Comparison of ENCODE assay signal across 16 cellular contexts in the genomic region with DNA sequence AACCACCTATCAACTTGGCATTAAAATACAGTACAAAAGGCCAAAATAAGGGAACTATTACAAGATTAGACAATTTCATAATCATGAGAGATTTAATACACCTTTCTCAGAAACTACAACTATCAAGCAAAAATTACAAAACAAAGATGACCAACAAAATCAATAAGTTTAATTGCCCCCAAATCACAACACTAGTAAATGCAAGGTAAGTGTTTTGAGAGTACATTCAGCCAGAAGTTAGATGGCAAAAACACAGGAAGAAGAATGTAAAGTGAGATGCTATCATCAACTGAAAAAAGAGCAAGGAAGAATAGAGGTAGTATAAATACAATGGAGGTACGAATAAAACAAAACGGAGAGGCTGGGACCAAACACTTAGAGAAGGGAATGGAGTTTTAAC. TPM values are rescaled to one million over a fixed set of nuclear protein-coding genes. Genes with fewer than 3 reads are reported as not detected.
DNase-seq lines count a peak whose midpoint lies in the region; ATAC-seq and TF ChIP-seq lines count a peak whose summit lies in the region.
"Had no signal": no experiment of that assay in that cellular context is flagged by ENCODE, and none has a peak within 500 bp of the region (broad histone marks: within the 10 kb centered on the region; RNA-seq: fewer than 3 reads in every experiment).

No MANE protein-coding gene starts in this region.

- no peaks in the 10 kb centered on the region for H3K27me3 Mint-ChIP-seq in T-helper 1 cell treated with Interleukin-12 subunit alpha and Interleukin-12 subunit beta and Interleukin-4 antibody, amounts not matched to agents 30 μg/mL and 1 μg/mL, for 36 hours (ENCODE audit: low read depth)
- no peaks in the 10 kb centered on the region for H3K27me3 Mint-ChIP-seq in chondrocyte (ENCODE audit: low read depth)

- H3K4me2 ChIP-seq in neural cell (ENCODE audit: low read length) = no peak overlapping the region
- H3K4me2 ChIP-seq: KMS-11 had no signal

- H3K79me2 ChIP-seq in neural cell (replicated peaks; ENCODE audit: insufficient read depth, low read length) = peaks cover 60% of the 10 kb centered on the region

- peaks cover 38% of the 10 kb centered on the region for H3K4me1 Mint-ChIP-seq in T-helper 1 cell treated with Interleukin-12 subunit alpha and Interleukin-12 subunit beta and Interleukin-4 antibody, amounts not matched to agents 30 μg/mL and 1 μg/mL, for 36 hours (ENCODE audit: low read depth)
- peaks cover 51% of the 10 kb centered on the region for H3K4me1 Mint-ChIP-seq in chondrocyte (ENCODE audit: low read depth)

- H3K36me3 Mint-ChIP-seq in T-helper 1 cell treated with Interleukin-12 subunit alpha and Interleukin-12 subunit beta and Interleukin-4 antibody, amounts not matched to agents 30 μg/mL and 1 μg/mL, for 36 hours (ENCODE audit: low read depth) = peaks cover 23% of the 10 kb centered on the region
- H3K36me3 Mint-ChIP-seq in chondrocyte (ENCODE audit: low read depth) = peaks cover 3% of the 10 kb centered on the region

- H3K4me3 ChIP-seq in neural cell (ENCODE audit: low read length) = peak overlapping the region; percentile 70

- no peaks in the 10 kb centered on the region for H3K9me3 Mint-ChIP-seq in T-helper 1 cell treated with Interleukin-12 subunit alpha and Interleukin-12 subunit beta and Interleukin-4 antibody, amounts not matched to agents 30 μg/mL and 1 μg/mL, for 36 hours
- H3K9me3 Mint-ChIP-seq in chondrocyte (ENCODE audit: low read depth) = no peaks in the 10 kb centered on the region

- no peaks in the 10 kb centered on the region for H3F3A ChIP-seq in neural cell (ENCODE audit: insufficient read depth, low read length, poor library complexity, severe bottlenecking)

- no peaks in the 10 kb centered on the region for H3K9me2 ChIP-seq in neural cell (ENCODE audit: insufficient read depth, low read length)

- peak overlapping the region; percentile 8 for H3K4me3 Mint-ChIP-seq in T-helper 1 cell treated with Interleukin-12 subunit alpha and Interleukin-12 subunit beta and Interleukin-4 antibody, amounts not matched to agents 30 μg/mL and 1 μg/mL, for 36 hours
- H3K4me3 Mint-ChIP-seq in chondrocyte (ENCODE audit: unreplicated experiment) = no peak overlapping the region

- no peaks in the 10 kb centered on the region for H3K36me3 ChIP-seq in ES-I3 (ENCODE audit: insufficient read depth, low read length)
- H3K36me3 ChIP-seq in neural cell (ENCODE audit: insufficient read depth, low read length) = no peaks in the 10 kb centered on the region

- no peaks in the 10 kb centered on the region for H3K27me3 ChIP-seq in neural cell (ENCODE audit: insufficient read depth, low read depth, low read length)
- H3K27me3 ChIP-seq: brain microvascular endothelial cell had no signal

- TF ChIP-seq CTCF in chondrocyte (IDR thresholded peaks at IDR 0.05) (no peak), neural cell (IDR thresholded peaks at IDR 0.05; ENCODE audit: poor library complexity, severe bottlenecking) (no peak)

- H3K4me1 ChIP-seq in ES-I3 (ENCODE audit: insufficient read depth, low read length) = peaks cover 32% of the 10 kb centered on the region

- TF ChIP-seq EP300 in neural cell (conservative IDR thresholded peaks at IDR 0.05; ENCODE audit: poor library complexity, severe bottlenecking) = no peak

- ATAC-seq in GM19035 (IDR thresholded peaks at IDR 0.05; ENCODE audit: unreplicated experiment) = no peak
- no peak for ATAC-seq in GM18502 (IDR thresholded peaks at IDR 0.05; ENCODE audit: poor library complexity, unreplicated experiment)
- ATAC-seq: right cardiac atrium had no signal

- H3K27ac ChIP-seq in neural cell (ENCODE audit: low read length) = no peak overlapping the region
- H3K27ac ChIP-seq: 22Rv1, brain microvascular endothelial cell, KMS-11 had no signal

- no peak for TF ChIP-seq RAD21 in neural cell (conservative IDR thresholded peaks at IDR 0.05)

- H2AFZ ChIP-seq in neural cell (ENCODE audit: low read depth, low read length) = no peak overlapping the region

- DNase-seq in T-helper 1 cell (no peak), chondrocyte (ENCODE audit: low spot score) (no peak), iPS-NIHi11 (ENCODE audit: low spot score) (no peak)
- DNase-seq: brain microvascular endothelial cell; effector CD8-positive, alpha-beta T cell; NCI-H1694; NCI-H524 treated with DMSO at 0.1 percent for 48 hours; right cardiac atrium; stimulated activated CD4-positive, alpha-beta T cell treated with anti-CD3 and anti-CD28 coated beads, Interleukin-4, amount 100 ng/mL, for 1 hour had no signal

- H3K9me3 ChIP-seq in ES-I3 (ENCODE audit: control insufficient read depth, insufficient read depth, low read length) = no peaks in the 10 kb centered on the region
- no peaks in the 10 kb centered on the region for H3K9me3 ChIP-seq in neural cell (ENCODE audit: low read length)

- H3K27ac Mint-ChIP-seq in T-helper 1 cell treated with Interleukin-12 subunit alpha and Interleukin-12 subunit beta and Interleukin-4 antibody, amounts not matched to agents 30 μg/mL and 1 μg/mL, for 36 hours = no peak overlapping the region
- H3K27ac Mint-ChIP-seq in chondrocyte (ENCODE audit: unreplicated experiment) = peak overlapping the region; percentile 14

- 0 out of 2 replicates have a peak overlapping the region, but pooled peaks have one; percentile 6 for H3K9ac ChIP-seq in ES-I3 (ENCODE audit: low read depth, low read length)
- no peak overlapping the region for H3K9ac ChIP-seq in neural cell (ENCODE audit: low read length)
- H3K9ac ChIP-seq: KMS-11 had no signal

- H4K20me1 ChIP-seq in neural cell (ENCODE audit: insufficient read depth) = peaks cover 3% of the 10 kb centered on the region

TF ChIP-seq in neural cell, 6 proteins besides CTCF, POLR2A, EP300 and RAD21:
- TF ChIP-seq EZH2 (IDR thresholded peaks at IDR 0.05; ENCODE audit: borderline replicate concordance, insufficient read depth, low read length, poor library complexity, severe bottlenecking) (no peak), POLR2AphosphoS5 (IDR thresholded peaks at IDR 0.05) (no peak), MXI1 (conservative IDR thresholded peaks at IDR 0.05; ENCODE audit: poor library complexity, severe bottlenecking) (no peak), TAF1 (IDR thresholded peaks at IDR 0.05; ENCODE audit: low read depth) (no peak), SMC3 (conservative IDR thresholded peaks at IDR 0.05; ENCODE audit: poor library complexity) (no peak)
- TF ChIP-seq, protein P1, sequence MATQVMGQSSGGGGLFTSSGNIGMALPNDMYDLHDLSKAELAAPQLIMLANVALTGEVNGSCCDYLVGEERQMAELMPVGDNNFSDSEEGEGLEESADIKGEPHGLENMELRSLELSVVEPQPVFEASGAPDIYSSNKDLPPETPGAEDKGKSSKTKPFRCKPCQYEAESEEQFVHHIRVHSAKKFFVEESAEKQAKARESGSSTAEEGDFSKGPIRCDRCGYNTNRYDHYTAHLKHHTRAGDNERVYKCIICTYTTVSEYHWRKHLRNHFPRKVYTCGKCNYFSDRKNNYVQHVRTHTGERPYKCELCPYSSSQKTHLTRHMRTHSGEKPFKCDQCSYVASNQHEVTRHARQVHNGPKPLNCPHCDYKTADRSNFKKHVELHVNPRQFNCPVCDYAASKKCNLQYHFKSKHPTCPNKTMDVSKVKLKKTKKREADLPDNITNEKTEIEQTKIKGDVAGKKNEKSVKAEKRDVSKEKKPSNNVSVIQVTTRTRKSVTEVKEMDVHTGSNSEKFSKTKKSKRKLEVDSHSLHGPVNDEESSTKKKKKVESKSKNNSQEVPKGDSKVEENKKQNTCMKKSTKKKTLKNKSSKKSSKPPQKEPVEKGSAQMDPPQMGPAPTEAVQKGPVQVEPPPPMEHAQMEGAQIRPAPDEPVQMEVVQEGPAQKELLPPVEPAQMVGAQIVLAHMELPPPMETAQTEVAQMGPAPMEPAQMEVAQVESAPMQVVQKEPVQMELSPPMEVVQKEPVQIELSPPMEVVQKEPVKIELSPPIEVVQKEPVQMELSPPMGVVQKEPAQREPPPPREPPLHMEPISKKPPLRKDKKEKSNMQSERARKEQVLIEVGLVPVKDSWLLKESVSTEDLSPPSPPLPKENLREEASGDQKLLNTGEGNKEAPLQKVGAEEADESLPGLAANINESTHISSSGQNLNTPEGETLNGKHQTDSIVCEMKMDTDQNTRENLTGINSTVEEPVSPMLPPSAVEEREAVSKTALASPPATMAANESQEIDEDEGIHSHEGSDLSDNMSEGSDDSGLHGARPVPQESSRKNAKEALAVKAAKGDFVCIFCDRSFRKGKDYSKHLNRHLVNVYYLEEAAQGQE (IDR thresholded peaks at IDR 0.05; ENCODE audit: borderline replicate concordance) = no peak

RNA-seq across cellular contexts. Expression of a gene that starts 3.2 kb away (rescaled TPM):
- 25.2 to 26.8 TPM (median 26.2 TPM) in 3 replicates for total RNA-seq in chondrocyte
- 75.9 and 85.1 TPM in 2 replicates for polyA plus RNA-seq in neural cell
- 95.7 and 112 TPM in 2 replicates for polyA minus RNA-seq in neural cell

RNA-seq across cellular contexts. Expression of a gene that starts 46.7 kb away (rescaled TPM):
- 22.4 to 31.4 TPM (median 25.9 TPM) in 3 replicates for total RNA-seq in chondrocyte
- polyA plus RNA-seq in neural cell = 41.4 and 49.4 TPM in 2 replicates
- 74.5 and 86.9 TPM in 2 replicates for polyA minus RNA-seq in neural cell

RNA-seq across cellular contexts. Expression of a gene that starts 46.9 kb away (rescaled TPM):
- 22.0 to 29.2 TPM (median 29.0 TPM) in 3 replicates for total RNA-seq in chondrocyte
- polyA plus RNA-seq in neural cell = 79.3 and 102 TPM in 2 replicates
- 104 and 110 TPM in 2 replicates for polyA minus RNA-seq in neural cell
